In genomic region chrX:145405012-145405411, GRCh38 we compare ENCODE assay signal across 8 cellular contexts.
DNase-seq lines count a peak whose midpoint lies in the region; ATAC-seq, FAIRE-seq and TF ChIP-seq lines count a peak whose summit lies in the region.

No MANE protein-coding gene starts in this region.

- H3K36me3 ChIP-seq in endothelial cell of umbilical vein (ENCODE audit: control insufficient read depth in 2 of 2, extremely low read depth in 1 of 2, insufficient read depth in 2 of 2, low read length in 2 of 2): no peaks in the 10 kb centered on the region

- H3K4me3 ChIP-seq in endothelial cell of umbilical vein (replicated peaks in 1 of 3; ENCODE audit: insufficient read depth in 1 of 3, low read depth in 1 of 3, low read length in 3 of 3): no peak overlapping the region

- H3K9me3 ChIP-seq in endothelial cell of umbilical vein (replicated peaks; ENCODE audit: control insufficient read depth, insufficient read depth, low read length): no peaks in the 10 kb centered on the region

- H4K20me1 ChIP-seq in endothelial cell of umbilical vein (replicated peaks; ENCODE audit: control insufficient read depth, extremely low read depth, insufficient read depth, low read length): no peaks in the 10 kb centered on the region

- no TSS peak for BruUV-seq in endothelial cell of umbilical vein (replicated peaks; lab: Mats Ljungman, UMichigan)

- no peaks in the 10 kb centered on the region for H3K27me3 ChIP-seq in endothelial cell of umbilical vein (ENCODE audit: control insufficient read depth in 2 of 2, insufficient read depth in 2 of 2, low read length in 2 of 2)

- dilution Hi-C loops in endothelial cell of umbilical vein (cut with MboI; ENCODE audit: extremely low pct_ligation_motif_present, low sequenced_read_pairs): no loop called here

- no peaks in the 10 kb centered on the region for H3K9me1 ChIP-seq in endothelial cell of umbilical vein (replicated peaks; ENCODE audit: control insufficient read depth, extremely low read depth, insufficient read depth, low read length)

- peak in 1 of 2 donors; percentile 10 for TF ChIP-seq CTCF in endothelial cell of umbilical vein (IDR thresholded peaks at IDR 0.05; ENCODE audit: extremely low read depth in 1 of 2, insufficient read depth in 1 of 2, low read depth in 1 of 2, low read length in 2 of 2)

- peak; percentile 67 for FAIRE-seq in endothelial cell of umbilical vein (lab: Jason Lieb, UNC)

- H3K79me2 ChIP-seq in endothelial cell of umbilical vein (ENCODE audit: control insufficient read depth, insufficient read depth, low read length): no peaks in the 10 kb centered on the region

- POLR2A ChIA-PET in endothelial cell of umbilical vein (lab: Charles Lee): no interaction called here

- H3K4me2 ChIP-seq in endothelial cell of umbilical vein (ENCODE audit: insufficient read depth, low read length): no peak overlapping the region

- peak; percentile 64 for ATAC-seq in GM19438 (IDR thresholded peaks at IDR 0.05; ENCODE audit: low read depth, unreplicated experiment)
- ATAC-seq in HG03439 (IDR thresholded peaks at IDR 0.05; ENCODE audit: unreplicated experiment): no peak

- CTCF ChIA-PET in endothelial cell of umbilical vein (lab: Charles Lee): no interaction called here

- no peak overlapping the region for H3K27ac ChIP-seq in endothelial cell of umbilical vein (ENCODE audit: insufficient read depth, low read depth, low read length)

- H2AFZ ChIP-seq in endothelial cell of umbilical vein (ENCODE audit: low read depth, low read length): no peak overlapping the region

- peak; percentile 2 to 32 for DNase-seq in NCI-H187 (lab: John Stamatoyannopoulos, UW)
- DNase-seq in NCI-H187 treated with DMSO at 0.1 percent for 48 hours (lab: John Stamatoyannopoulos, UW): no peak
- DNase-seq in NCI-H460 (ENCODE audit: extremely low read depth, low read depth): peak; percentile 38
- peak; percentile 1 for DNase-seq in endothelial cell of umbilical vein (ENCODE audit: low read depth, low spot score)
- peak; percentile 12 for DNase-seq in renal cortical epithelial cell (ENCODE audit: low read depth)
- no peak for DNase-seq in activated naive CD4-positive, alpha-beta T cell treated with anti-CD3 and anti-CD28 coated beads, Interleukin-2, amount 50 U/mL, for 16 hours

- intact Hi-C loops in endothelial cell of umbilical vein (cut with micrococcal nuclease): no loop called here

- TF ChIP-seq POLR2A in endothelial cell of umbilical vein (IDR thresholded peaks at IDR 0.05; ENCODE audit: low read depth, low read length): no peak

- H3K4me1 ChIP-seq in endothelial cell of umbilical vein (ENCODE audit: control insufficient read depth, extremely low read depth, insufficient read depth, low read length): no peaks in the 10 kb centered on the region

- H3K9ac ChIP-seq in endothelial cell of umbilical vein (replicated peaks; ENCODE audit: extremely low read depth, insufficient read depth, low read length): no peak overlapping the region

TF ChIP-seq in endothelial cell of umbilical vein, 7 proteins besides CTCF, POLR2A, EP300 and RAD21:
- no peak for TF ChIP-seq MYC (IDR thresholded peaks at IDR 0.05; ENCODE audit: low read depth, low read length)
- no peak for TF ChIP-seq JUN (IDR thresholded peaks at IDR 0.05; ENCODE audit: borderline replicate concordance, insufficient read depth, insufficient read length, low read depth)
- no peak for TF ChIP-seq FOS (IDR thresholded peaks at IDR 0.05; ENCODE audit: borderline replicate concordance, insufficient read depth, low read length)
- TF ChIP-seq POLR2AphosphoS5 (IDR thresholded peaks at IDR 0.05; ENCODE audit: insufficient read depth, low read depth, low read length): no peak
- TF ChIP-seq EZH2 (IDR thresholded peaks at IDR 0.05; ENCODE audit: borderline replicate concordance, low read depth, low read length, severe bottlenecking): no peak
- TF ChIP-seq, protein P1, sequence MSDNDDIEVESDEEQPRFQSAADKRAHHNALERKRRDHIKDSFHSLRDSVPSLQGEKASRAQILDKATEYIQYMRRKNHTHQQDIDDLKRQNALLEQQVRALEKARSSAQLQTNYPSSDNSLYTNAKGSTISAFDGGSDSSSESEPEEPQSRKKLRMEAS (IDR thresholded peaks at IDR 0.05; ENCODE audit: insufficient read depth, insufficient read length): no peak
- TF ChIP-seq GATA2 (IDR thresholded peaks at IDR 0.05; ENCODE audit: insufficient read depth, insufficient read length, low read depth, low read length): no peak

Comparison
In these comparisons a context has a peak if more than half of its experiments do, and no peak if none do; other contexts are left out.
1. DNase-seq: peak in NCI-H187 (2 of 2), NCI-H460 (single experiment), endothelial cell of umbilical vein (single experiment) and renal cortical epithelial cell (single experiment); none in NCI-H187 treated with DMSO at 0.1 percent for 48 hours (single experiment) and activated naive CD4-positive, alpha-beta T cell treated with anti-CD3 and anti-CD28 coated beads, Interleukin-2, amount 50 U/mL, for 16 hours (single experiment).